ENCODE assay signal across 14 cellular contexts in genomic region chr3:13083898-13084297, GRCh38. TPM values are rescaled to one million over a fixed set of nuclear protein-coding genes. Genes with fewer than 3 reads are reported as not detected.
DNase-seq lines count a peak whose midpoint lies in the region; ATAC-seq, FAIRE-seq and TF ChIP-seq lines count a peak whose summit lies in the region.
"Had no signal": no experiment of that assay in that cellular context is flagged by ENCODE, and none has a peak within 500 bp of the region (broad histone marks: within the 10 kb centered on the region; RNA-seq: fewer than 3 reads in every experiment).

No MANE protein-coding gene starts in this region.

- H3K9me3 ChIP-seq in upper lobe of left lung: no peaks in the 10 kb centered on the region
- H3K9me3 ChIP-seq: ascending aorta, pancreas, uterus had no signal

- H3K4me3 ChIP-seq in upper lobe of left lung (no peak overlapping the region), dorsolateral prefrontal cortex (no peak overlapping the region)
- H3K4me3 ChIP-seq: ascending aorta, pancreas, uterus had no signal

- H3K36me3 ChIP-seq in upper lobe of left lung: no peaks in the 10 kb centered on the region
- H3K36me3 ChIP-seq: ascending aorta, pancreas, uterus had no signal

- no peak for TF ChIP-seq EP300 in upper lobe of left lung (IDR thresholded peaks at IDR 0.05)

- intact Hi-C loops in dorsolateral prefrontal cortex (cut with DNase I): no loop called here

- no peak for FAIRE-seq in GM12891 (lab: Jason Lieb, UNC)
- FAIRE-seq: HepG2, pancreas had no signal

- H3K27ac ChIP-seq in upper lobe of left lung (no peak overlapping the region), dorsolateral prefrontal cortex (no peak overlapping the region)
- H3K27ac ChIP-seq: ascending aorta, pancreas, uterus had no signal

- WGBS in upper lobe of left lung, 2 donors: 82 to 83% methylated on average over 8 of the region's 8 CpGs

- ATAC-seq in GM21381 (IDR thresholded peaks at IDR 0.05; ENCODE audit: unreplicated experiment): peak; percentile 47
- ATAC-seq in HG03066 (IDR thresholded peaks at IDR 0.05; ENCODE audit: low read depth, unreplicated experiment): peak; percentile 48
- no peak for ATAC-seq in upper lobe of left lung (ENCODE audit: low FRiP score in 2 of 2)
- ATAC-seq: HepG2, pancreas had no signal

- TF ChIP-seq POLR2A in GM12891 (IDR thresholded peaks at IDR 0.05; ENCODE audit: low read depth, low read length) (no peak), upper lobe of left lung (IDR thresholded peaks at IDR 0.05) (no peak)

- no peaks in the 10 kb centered on the region for H3K4me1 ChIP-seq in upper lobe of left lung
- H3K4me1 ChIP-seq: pancreas, uterus had no signal

- DNase-seq in GM12891 (ENCODE audit: insufficient read length, low spot score): peak; percentile 56
- DNase-seq in germinal center (ENCODE audit: low spot score): peak; percentile 74
- DNase-seq in upper lobe of left lung: no peak
- no peak for DNase-seq in dorsolateral prefrontal cortex
- DNase-seq in effector CD8-positive, alpha-beta T cell (lab: John Stamatoyannopoulos, UW): no peak
- no peak for DNase-seq in HuH-7.5 (ENCODE audit: low spot score)
- DNase-seq: activated CD4-positive, alpha-beta T cell treated with anti-CD3 and anti-CD28 coated beads for 48 hours; NCI-H1105 treated with DMSO at 0.1 percent for 48 hours; pancreas; uterus had no signal

- TF ChIP-seq CTCF in upper lobe of left lung (IDR thresholded peaks at IDR 0.05) (no peak), dorsolateral prefrontal cortex (IDR thresholded peaks at IDR 0.05 in 54 of 56, conservative IDR thresholded peaks at IDR 0.05 in 2 of 56; ENCODE audit: low read depth in 1 of 56, partially characterized antibody in 56 of 56) (no peak)

- H3K27me3 ChIP-seq in upper lobe of left lung (no peaks in the 10 kb centered on the region), dorsolateral prefrontal cortex (no peaks in the 10 kb centered on the region)
- H3K27me3 ChIP-seq: ascending aorta, pancreas, uterus had no signal

TF ChIP-seq in GM12891, 5 proteins besides CTCF, POLR2A, EP300 and RAD21:
- TF ChIP-seq POLR2AphosphoS5 (IDR thresholded peaks at IDR 0.05; ENCODE audit: low read depth, low read length) (no peak), SPI1 (IDR thresholded peaks at IDR 0.05; ENCODE audit: low read depth, low read length) (peak; percentile 82), TAF1 (IDR thresholded peaks at IDR 0.05; ENCODE audit: low read depth, low read length) (no peak), PAX5 (IDR thresholded peaks at IDR 0.05; ENCODE audit: insufficient read depth, low read length, severe bottlenecking) (peak; percentile 44), POU2F2 (IDR thresholded peaks at IDR 0.05; ENCODE audit: low read depth, low read length) (no peak)

RNA-seq across cellular contexts. Expression of gene IQSEC1, which starts 10.7 kb away (rescaled TPM):
- 18.2 TPM for polyA plus RNA-seq in GM12891 (2012; ENCODE audit: low read depth, missing spikeins)
- total RNA-seq in upper lobe of left lung (100 to 1,000 TPM in 1 of 6 donors, 10 to 100 TPM in 5; 51.1 to 105 (median 81.0) TPM), dorsolateral prefrontal cortex (100 to 1,000 TPM; 128 to 330 (median 245) TPM)

Comparison
In these comparisons a context has a peak if more than half of its experiments do, and no peak if none do; other contexts are left out.
1. DNase-seq: peak in GM12891 (single experiment) and germinal center (single experiment); none in upper lobe of left lung (0 of 2), dorsolateral prefrontal cortex (0 of 10), effector CD8-positive, alpha-beta T cell (single experiment) and HuH-7.5 (single experiment).
2. ATAC-seq: peak in GM21381 (single experiment) and HG03066 (single experiment); none in upper lobe of left lung (0 of 2).